11 cellular contexts compared by ENCODE assay signal in genomic region chr10:15035385-15036301, GRCh38. TPM values are rescaled to one million over a fixed set of nuclear protein-coding genes. Genes with fewer than 3 reads are reported as not detected.
DNase-seq lines count a peak whose midpoint lies in the region; ATAC-seq and TF ChIP-seq lines count a peak whose summit lies in the region.
"Had no signal": no experiment of that assay in that cellular context is flagged by ENCODE, and none has a peak within 500 bp of the region (broad histone marks: within the 10 kb centered on the region; RNA-seq: fewer than 3 reads in every experiment).

No MANE protein-coding gene starts in this region.

- TF ChIP-seq EP300 in transverse colon (IDR thresholded peaks at IDR 0.05; ENCODE audit: low read depth) = no peak

- no peak for TF ChIP-seq CTCF in heart left ventricle (IDR thresholded peaks at IDR 0.05)
- no peak for TF ChIP-seq CTCF in transverse colon (IDR thresholded peaks at IDR 0.05)
- no peak for TF ChIP-seq CTCF in A673 (conservative IDR thresholded peaks at IDR 0.05; ENCODE audit: low read depth, low read length)

- POLR2A ChIA-PET in A673 (lab: Charles Lee; ENCODE audit: low non-redundant PET) = no interaction called here

- no peaks in the 10 kb centered on the region for H3K27me3 ChIP-seq in heart left ventricle
- H3K27me3 ChIP-seq in adipocyte (replicated peaks; ENCODE audit: control insufficient read depth, insufficient read depth, low read length) = peaks cover 13% of the 10 kb centered on the region
- H3K27me3 ChIP-seq in transverse colon = no peaks in the 10 kb centered on the region
- no peaks in the 10 kb centered on the region for H3K27me3 ChIP-seq in A673 (replicated peaks; ENCODE audit: insufficient read depth, low read depth, low read length, poor library complexity)

- no peak for TF ChIP-seq POLR2A in heart left ventricle (IDR thresholded peaks at IDR 0.05)
- TF ChIP-seq POLR2A in transverse colon (IDR thresholded peaks at IDR 0.05) = no peak

- intact Hi-C loops in heart left ventricle (cut with DNase I) = no loop called here
- intact Hi-C loops in Right ventricle myocardium inferior (cut with DNase I) = no loop called here
- intact Hi-C loops in transverse colon (cut with DNase I; ENCODE audit: low total_unique reads) = no loop called here
- intact Hi-C loops in A673 (cut with micrococcal nuclease; ENCODE audit: unreplicated experiment) = no loop called here

- 51 to 59% (median 56%) methylated on average over 18 of the region's 18 CpGs for WGBS in heart left ventricle, 4 donors
- 75 to 86% methylated on average over 9 to 18 of the region's 18 CpGs for WGBS in transverse colon (ENCODE audit: low coverage in 1 of 2), 2 donors

- peaks cover 0 to 12% (median 0%) of the 10 kb centered on the region in 12 donors for H3K4me1 ChIP-seq in heart left ventricle
- no peaks in the 10 kb centered on the region for H3K4me1 ChIP-seq in adipocyte (ENCODE audit: control insufficient read depth, insufficient read depth, low read length)
- no peaks in the 10 kb centered on the region for H3K4me1 ChIP-seq in transverse colon
- H3K4me1 ChIP-seq in A673 (ENCODE audit: insufficient read depth, low read length, poor library complexity, severe bottlenecking) = no peaks in the 10 kb centered on the region

- CTCF ChIA-PET in A673 (lab: Charles Lee) = no interaction called here

- peak in 3 of 5 donors; percentile 16 to 42 (median 16) for DNase-seq in heart left ventricle
- no peak for DNase-seq in Right ventricle myocardium inferior (ENCODE audit: missing footprints)
- DNase-seq in adipocyte (ENCODE audit: low read depth) = peak; percentile 53
- peak; percentile 36 for DNase-seq in iPS-NIHi11 (ENCODE audit: low spot score)
- peak; percentile 16 for DNase-seq in transverse colon
- DNase-seq in HPDE6-E6E7 (ENCODE audit: extremely low spot score) = no peak
- DNase-seq in A673 (ENCODE audit: low spot score) = no peak
- no peak for DNase-seq in islet precursor cell
- DNase-seq: NCI-H1417 treated with DMSO at 0.1 percent for 48 hours, SW 1271 had no signal

- in situ Hi-C loops in transverse colon (cut with MboI; ENCODE audit: low pct_ligation_motif_present in 1 of 4, low pct_unique_long_range_greater_than_20kb in 1 of 4, low sequenced_read_pairs in 3 of 4) = no loop called here

- H3K9me3 ChIP-seq in heart left ventricle (no peaks in the 10 kb centered on the region), adipocyte (ENCODE audit: control insufficient read depth, low read length) (no peaks in the 10 kb centered on the region), transverse colon (no peaks in the 10 kb centered on the region), A673 (ENCODE audit: low read depth, low read length, poor library complexity, severe bottlenecking) (no peaks in the 10 kb centered on the region)

- H3K27ac ChIP-seq in heart left ventricle = peak overlapping the region in 1 of 12 donors; percentile 67
- no peak overlapping the region for H3K27ac ChIP-seq in transverse colon
- H3K27ac ChIP-seq in A673 (ENCODE audit: low read depth, low read length, poor library complexity, severe bottlenecking) = no peak overlapping the region

- ATAC-seq in heart left ventricle (peak in 3 of 4 donors; percentile 36 to 60 (median 38)), Right ventricle myocardium inferior (no peak)

- H3K9ac ChIP-seq in adipocyte (ENCODE audit: low read length) = no peak overlapping the region

- H3K4me3 ChIP-seq in heart left ventricle (no peak overlapping the region), adipocyte (ENCODE audit: low read length) (no peak overlapping the region), transverse colon (no peak overlapping the region), A673 (ENCODE audit: low read depth, low read length, poor library complexity, severe bottlenecking) (no peak overlapping the region)

- no peaks in the 10 kb centered on the region for H3K36me3 ChIP-seq in heart left ventricle
- no peaks in the 10 kb centered on the region for H3K36me3 ChIP-seq in adipocyte (ENCODE audit: control insufficient read depth, insufficient read depth, low read length, severe bottlenecking)
- no peaks in the 10 kb centered on the region for H3K36me3 ChIP-seq in transverse colon
- no peaks in the 10 kb centered on the region for H3K36me3 ChIP-seq in A673 (ENCODE audit: insufficient read depth, low read length, poor library complexity, severe bottlenecking)

- BruUV-seq in A673 (replicated peaks; lab: Mats Ljungman, UMichigan) = no TSS peak

RNA-seq across cellular contexts. Expression of gene OLAH, which starts 8.1 kb away (rescaled TPM):
- under 1 TPM in 1 of 9 donors, not detected in 8; 0.44 TPM for total RNA-seq in heart left ventricle
- polyA plus RNA-seq in heart left ventricle = under 1 TPM in 1 of 2 donors, not detected in 1; 0.54 TPM
- total RNA-seq in Right ventricle myocardium inferior = 0.35 TPM
- total RNA-seq in transverse colon = not detected
- total RNA-seq in A673 (2021) = 1.1 and 1.6 TPM in 2 replicates
- total RNA-seq: naive thymus-derived CD8-positive, alpha-beta T cell had no signal
- polyA plus RNA-seq: naive thymus-derived CD8-positive, alpha-beta T cell had no signal

RNA-seq across cellular contexts. Expression of gene ACBD7, which starts 52.9 kb away (rescaled TPM):
- 1 to 10 TPM in 1 of 9 donors, not detected in 8; 1.1 TPM for total RNA-seq in heart left ventricle
- under 1 TPM in 1 of 2 donors, not detected in 1; 0.08 TPM for polyA plus RNA-seq in heart left ventricle
- not detected for total RNA-seq in Right ventricle myocardium inferior
- total RNA-seq in transverse colon = not detected
- 2.0 and 2.6 TPM in 2 replicates for total RNA-seq in A673 (2021)

Comparison
In these comparisons a context has a peak if more than half of its experiments do, and no peak if none do; other contexts are left out.
1. DNase-seq: peak in heart left ventricle (3 of 5), adipocyte (single experiment), iPS-NIHi11 (single experiment) and transverse colon (single experiment); none in Right ventricle myocardium inferior (single experiment), HPDE6-E6E7 (single experiment), A673 (single experiment) and islet precursor cell (single experiment).